9 cellular contexts compared by ENCODE assay signal in the genomic region with DNA sequence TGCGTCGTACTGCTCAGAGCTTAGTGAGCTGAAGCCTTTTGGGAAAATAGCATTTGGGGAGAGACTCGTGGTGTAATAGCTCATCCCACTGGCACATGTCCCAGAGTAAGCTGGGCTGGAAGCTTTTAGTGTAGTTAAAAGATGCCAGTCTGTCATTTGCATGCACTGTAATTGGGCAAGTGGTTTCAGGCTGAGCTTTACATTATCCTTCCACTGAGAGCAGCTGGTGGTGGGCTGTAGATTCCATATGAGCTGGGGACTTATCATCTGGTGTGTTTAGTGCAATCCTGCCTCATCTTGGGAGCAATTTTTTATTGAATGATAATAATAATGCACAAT.
A peak's percentile ranks its signal among the peaks of the same experiment; 100 is the strongest.
DNase-seq lines count a peak whose midpoint lies in the region; ATAC-seq and TF ChIP-seq lines count a peak whose summit lies in the region.
"Had no signal": no experiment of that assay in that cellular context is flagged by ENCODE, and none has a peak within 500 bp of the region (broad histone marks: within the 10 kb centered on the region; RNA-seq: fewer than 3 reads in every experiment).

No MANE protein-coding gene starts in this region.

- intact Hi-C loops in colonic mucosa (cut with DNase I): no loop called here

- no peak overlapping the region for H3K27ac ChIP-seq in colonic mucosa
- H3K27ac ChIP-seq: HL-60 had no signal

- H3K9me3 ChIP-seq in BE2C: no peaks in the 10 kb centered on the region
- H3K9me3 ChIP-seq in colonic mucosa: no peaks in the 10 kb centered on the region

- H3K4me3 ChIP-seq in BE2C (ENCODE audit: low read depth, low read length): peak overlapping the region; percentile 34
- no peak overlapping the region for H3K4me3 ChIP-seq in colonic mucosa

- H3K27me3 ChIP-seq in BE2C (no peaks in the 10 kb centered on the region), colonic mucosa (no peaks in the 10 kb centered on the region)

- no peak for ATAC-seq in HG03045 (IDR thresholded peaks at IDR 0.05; ENCODE audit: unreplicated experiment)

- H3K4me1 ChIP-seq in BE2C (peaks cover 38% of the 10 kb centered on the region), colonic mucosa (peaks cover 10% of the 10 kb centered on the region)

- DNase-seq in BE2C (peak; percentile 85), NCI-H2081 (lab: John Stamatoyannopoulos, UW) (peak; percentile 66 to 91), colonic mucosa (peak; percentile 50), myocyte (ENCODE audit: low read depth) (peak; percentile 87), mesenteric fat pad (ENCODE audit: low spot score) (no peak), AML-193 (lab: John Stamatoyannopoulos, UW) (no peak), SHP77 (lab: John Stamatoyannopoulos, UW) (no peak)

- no peak for TF ChIP-seq CTCF in BE2C (IDR thresholded peaks at IDR 0.05; ENCODE audit: low read depth, low read length)
- no peak for TF ChIP-seq CTCF in colonic mucosa (IDR thresholded peaks at IDR 0.05)

- no peak overlapping the region for H3K9ac ChIP-seq in colonic mucosa (ENCODE audit: low read depth in 2 of 2, low read length in 2 of 2)

- H3K36me3 ChIP-seq in BE2C: no peaks in the 10 kb centered on the region
- H3K36me3 ChIP-seq in colonic mucosa: no peaks in the 10 kb centered on the region

Comparison
In these comparisons a context has a peak if more than half of its experiments do, and no peak if none do; other contexts are left out.
1. DNase-seq: peak in BE2C (single experiment), NCI-H2081 (2 of 2), colonic mucosa (single experiment) and myocyte (single experiment); none in mesenteric fat pad (single experiment), AML-193 (0 of 2) and SHP77 (0 of 2).